ENCODE assay signal across 14 cellular contexts in the genomic region with DNA sequence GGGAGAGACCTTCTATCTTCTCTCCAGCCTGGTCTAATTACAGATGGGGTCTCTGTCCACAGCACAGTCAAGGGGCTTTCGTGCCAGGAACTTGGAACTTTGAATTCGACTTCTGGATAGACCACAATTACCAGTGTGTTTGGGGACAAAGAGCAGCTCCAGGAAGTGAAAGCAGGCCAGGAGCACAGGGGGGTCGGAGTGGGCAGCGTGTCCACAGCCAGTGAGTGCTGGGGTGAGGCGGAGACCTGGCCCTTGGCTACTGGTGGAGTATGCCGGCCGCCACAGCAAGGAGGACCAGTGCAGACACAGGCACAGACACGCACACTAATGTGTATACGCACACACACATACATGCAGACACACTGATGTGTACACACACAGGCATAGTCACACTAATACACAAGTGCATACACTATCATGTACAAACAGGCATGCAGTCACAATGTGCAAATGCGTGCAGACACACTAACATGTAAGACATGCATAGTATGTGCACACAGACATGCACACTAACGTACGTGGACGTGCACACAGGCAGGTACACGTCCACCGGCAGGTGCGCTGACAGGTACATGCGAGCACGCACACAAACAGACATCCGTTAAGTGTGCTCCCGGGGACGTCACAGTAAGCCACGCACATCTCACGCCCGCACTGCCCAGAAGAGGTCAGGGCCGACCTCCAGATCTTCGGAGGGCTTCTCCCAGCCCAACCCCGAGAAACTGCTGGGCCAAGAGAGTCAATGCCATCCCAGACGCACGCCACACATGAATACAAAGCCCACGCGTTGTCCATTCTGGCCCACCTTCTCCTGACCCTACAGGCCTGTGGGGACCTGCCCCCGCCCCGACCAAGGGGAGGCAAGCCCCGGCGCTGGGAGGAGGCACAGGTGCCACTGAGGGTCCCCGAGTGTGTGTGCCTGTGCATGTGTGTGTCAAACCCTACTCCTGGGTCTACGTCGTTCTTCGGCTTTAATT. TPM values are rescaled to one million over a fixed set of nuclear protein-coding genes. Genes with fewer than 3 reads are reported as not detected.
DNase-seq lines count a peak whose midpoint lies in the region; ATAC-seq and TF ChIP-seq lines count a peak whose summit lies in the region.
"Had no signal": no experiment of that assay in that cellular context is flagged by ENCODE, and none has a peak within 500 bp of the region (broad histone marks: within the 10 kb centered on the region; RNA-seq: fewer than 3 reads in every experiment).

No MANE protein-coding gene starts in this region.

- H3K9ac ChIP-seq in endodermal cell (ENCODE audit: extremely low read depth, low read length, poor library complexity, severe bottlenecking), result no peak overlapping the region

- H3K27me3 ChIP-seq in H7 (ENCODE audit: control insufficient read depth, insufficient read depth, low read length) (no peaks in the 10 kb centered on the region), endodermal cell (ENCODE audit: control insufficient read depth, insufficient read depth, low read length, poor library complexity, severe bottlenecking) (no peaks in the 10 kb centered on the region)
- H3K27me3 ChIP-seq: SJCRH30 had no signal

- H3K4me1 Mint-ChIP-seq in activated T-cell treated with anti-CD3 and anti-CD28 coated beads, Interleukin-2, amount 50 U/mL, for 24 hours (ENCODE audit: low read depth), result no peaks in the 10 kb centered on the region
- no peaks in the 10 kb centered on the region for H3K4me1 Mint-ChIP-seq in endodermal cell
- H3K4me1 Mint-ChIP-seq in neural crest cell, result peaks cover 16% of the 10 kb centered on the region

- peaks cover 88% of the 10 kb centered on the region for H3K36me3 Mint-ChIP-seq in activated T-cell treated with anti-CD3 and anti-CD28 coated beads, Interleukin-2, amount 50 U/mL, for 24 hours (ENCODE audit: low read depth)
- H3K36me3 Mint-ChIP-seq in endodermal cell (ENCODE audit: low read depth) (peaks cover 33% of the 10 kb centered on the region), neural crest cell (ENCODE audit: low read depth) (peaks cover 2% of the 10 kb centered on the region)

- H3K27me3 Mint-ChIP-seq in activated T-cell treated with anti-CD3 and anti-CD28 coated beads, Interleukin-2, amount 50 U/mL, for 24 hours, result no peaks in the 10 kb centered on the region
- no peaks in the 10 kb centered on the region for H3K27me3 Mint-ChIP-seq in endodermal cell (ENCODE audit: insufficient read depth)
- no peaks in the 10 kb centered on the region for H3K27me3 Mint-ChIP-seq in neural crest cell (ENCODE audit: low read depth)

- H3K4me1 ChIP-seq in endodermal cell (ENCODE audit: control insufficient read depth, insufficient read depth, low read length), result no peaks in the 10 kb centered on the region
- H3K4me1 ChIP-seq: SJCRH30 had no signal

- H3K4me3 Mint-ChIP-seq in activated T-cell treated with anti-CD3 and anti-CD28 coated beads, Interleukin-2, amount 50 U/mL, for 24 hours, result no peak overlapping the region
- no peak overlapping the region for H3K4me3 Mint-ChIP-seq in endodermal cell
- peak overlapping the region; percentile 19 for H3K4me3 Mint-ChIP-seq in neural crest cell

- no peaks in the 10 kb centered on the region for H3K9me3 Mint-ChIP-seq in activated T-cell treated with anti-CD3 and anti-CD28 coated beads, Interleukin-2, amount 50 U/mL, for 24 hours
- no peaks in the 10 kb centered on the region for H3K9me3 Mint-ChIP-seq in endodermal cell
- H3K9me3 Mint-ChIP-seq in neural crest cell, result no peaks in the 10 kb centered on the region

- WGBS in endodermal cell (ENCODE audit: insufficient coverage in 1 of 2, insufficient read length in 1 of 2), 2 experiments, result 91 to 92% methylated on average over 37 to 39 of the region's 39 CpGs

- H3K27ac ChIP-seq in endodermal cell (ENCODE audit: low read depth, low read length), result peak overlapping the region; percentile 21
- H3K27ac ChIP-seq: SJCRH30 had no signal

- no peak for TF ChIP-seq CTCF in endodermal cell (conservative IDR thresholded peaks at IDR 0.05)
- TF ChIP-seq CTCF in neural crest cell (conservative IDR thresholded peaks at IDR 0.05), result no peak

- H3K27ac Mint-ChIP-seq in activated T-cell treated with anti-CD3 and anti-CD28 coated beads, Interleukin-2, amount 50 U/mL, for 24 hours, result peak overlapping the region; percentile 20
- H3K27ac Mint-ChIP-seq in endodermal cell (peak overlapping the region; percentile 21), neural crest cell (ENCODE audit: unreplicated experiment) (peak overlapping the region; percentile 67)

- no peaks in the 10 kb centered on the region for H3K9me3 ChIP-seq in endodermal cell (ENCODE audit: control insufficient read depth, low read length)
- H3K9me3 ChIP-seq: SJCRH30 had no signal

- H3K36me3 ChIP-seq in H7 (replicated peaks; ENCODE audit: control insufficient read depth, insufficient read depth, low read length) (peaks cover 1% of the 10 kb centered on the region), endodermal cell (ENCODE audit: control insufficient read depth, insufficient read depth, low read length) (peaks cover 14% of the 10 kb centered on the region)
- H3K36me3 ChIP-seq: SJCRH30 had no signal

- DNase-seq in activated T-cell treated with anti-CD3 and anti-CD28 coated beads, Interleukin-2, amount 50 U/mL, for 24 hours, result no peak
- DNase-seq in activated T-cell treated with anti-CD3 and anti-CD28 coated beads for 4 hours (no peak), H7 (peak; percentile 64), endodermal cell (no peak), neural crest cell (ENCODE audit: low read depth, low spot score) (no peak), DMS53 (lab: John Stamatoyannopoulos, UW) (no peak)
- DNase-seq: DMS79, GOT3, Kasumi-1, NCI-H1930, NCI-H2171 treated with DMSO at 0.1 percent for 48 hours, SJCRH30 had no signal

- H3K4me3 ChIP-seq in H7 (ENCODE audit: insufficient read depth, low read depth, low read length) (no peak overlapping the region), endodermal cell (ENCODE audit: low read length) (no peak overlapping the region)
- H3K4me3 ChIP-seq: SJCRH30 had no signal

- ATAC-seq in HG03469 (IDR thresholded peaks at IDR 0.05; ENCODE audit: unreplicated experiment), result no peak
- no peak for ATAC-seq in GM19397 (IDR thresholded peaks at IDR 0.05; ENCODE audit: unreplicated experiment)

RNA-seq across cellular contexts. Expression of a gene that starts 46.5 kb away (rescaled TPM):
- total RNA-seq in H7 (2014; rRNA removed; shearing (Covaris generic)), result 4.9 and 5.7 TPM in 2 replicates
- total RNA-seq in endodermal cell, result 10 to 100 TPM; 11.2 to 13.9 TPM
- polyA plus RNA-seq in endodermal cell (2013, experiment 1 of 2), result 63.1 TPM
- polyA plus RNA-seq in endodermal cell (2013, experiment 2 of 2), result 59.4 TPM
- 15.6 and 20.6 TPM in 2 replicates for total RNA-seq in neural crest cell
- total RNA-seq: SJCRH30 had no signal

RNA-seq across cellular contexts. Expression of a gene that starts 56.8 kb away (rescaled TPM):
- 17.7 and 19.8 TPM in 2 replicates for total RNA-seq in H7 (2014; rRNA removed; shearing (Covaris generic))
- total RNA-seq in endodermal cell, result 10 to 100 TPM; 58.9 to 61.6 TPM
- polyA plus RNA-seq in endodermal cell (2013, experiment 1 of 2), result 45.1 TPM
- 40.0 TPM for polyA plus RNA-seq in endodermal cell (2013, experiment 2 of 2)
- 34.7 and 40.7 TPM in 2 replicates for total RNA-seq in neural crest cell
